ENCODE assay signal across 8 cellular contexts in genomic region chr16:23504453-23505179, GRCh38. TPM values are rescaled to one million over a fixed set of nuclear protein-coding genes. Genes with fewer than 3 reads are reported as not detected.
A peak's percentile ranks its signal among the peaks of the same experiment; 100 is the strongest.
DNase-seq lines count a peak whose midpoint lies in the region; ATAC-seq and TF ChIP-seq lines count a peak whose summit lies in the region.

No MANE protein-coding gene starts in this region.

- no peaks in the 10 kb centered on the region for H3K9me3 ChIP-seq in aorta (ENCODE audit: control insufficient read depth, low read length)

- H3K27me3 ChIP-seq in aorta (ENCODE audit: control insufficient read depth in 1 of 2, insufficient read depth in 2 of 2, low read length in 1 of 2) = no peaks in the 10 kb centered on the region

- WGBS in aorta, 2 donors = 30% methylated on average over 13 of the region's 13 CpGs

- DNase-seq in NCI-H2081 (lab: John Stamatoyannopoulos, UW) (peak; percentile 5 to 39), NCI-H2081 treated with DMSO at 0.1 percent for 48 hours (lab: John Stamatoyannopoulos, UW) (no peak), OCI-M1 (lab: John Stamatoyannopoulos, UW) (peak; percentile 18), activated T-helper 1 cell treated with Interleukin-2 at 50 U/mL for 16 hours (ENCODE audit: low read depth) (peak; percentile 56), fibroblast of the aortic adventitia (ENCODE audit: low read depth) (peak; percentile 84), pulmonary artery endothelial cell (ENCODE audit: low read depth, low spot score) (peak; percentile 65), aorta (peak; percentile 84 to 90)

- TF ChIP-seq CTCF in fibroblast of the aortic adventitia (IDR thresholded peaks at IDR 0.05; ENCODE audit: insufficient read depth, low read length) = no peak

- peak overlapping the region in 1 of 2 donors; percentile 56 for H3K27ac ChIP-seq in aorta (ENCODE audit: low read depth in 1 of 2, low read length in 2 of 2)

- no peak overlapping the region for H3K4me3 ChIP-seq in fibroblast of the aortic adventitia (ENCODE audit: low read depth, low read length)
- no peak overlapping the region for H3K4me3 ChIP-seq in aorta (ENCODE audit: low read length in 2 of 2)

- intact Hi-C loops in aorta (cut with DNase I) = loop anchor here in 1 of 2 donors (5.0 kb wide), 1 partner anchor 53 kb away; the partner anchor contains the start of genes EARS2 and UBFD1

- H3K36me3 ChIP-seq in aorta (ENCODE audit: control insufficient read depth in 1 of 2, insufficient read depth in 2 of 2, low read length in 1 of 2) = no peaks in the 10 kb centered on the region

- ATAC-seq in HG02885 (IDR thresholded peaks at IDR 0.05; ENCODE audit: poor library complexity, unreplicated experiment) = peak; percentile 73
- peak; percentile 63 for ATAC-seq in aorta (ENCODE audit: low FRiP score)

- H3K4me1 ChIP-seq in aorta (ENCODE audit: control insufficient read depth in 1 of 2, insufficient read depth in 2 of 2, low read length in 2 of 2) = peaks cover 0 to 2% of the 10 kb centered on the region in 2 donors

RNA-seq across cellular contexts. Expression of gene GGA2, which starts 5.7 kb away (rescaled TPM):
- total RNA-seq in fibroblast of the aortic adventitia (ENCODE audit: low replicate concordance) = 11.5 and 38.7 TPM in 2 replicates
- total RNA-seq in pulmonary artery endothelial cell = 27.6 and 31.0 TPM in 2 replicates
- 10 to 100 TPM; 48.2 to 84.9 TPM for total RNA-seq in aorta
- 10 to 100 TPM; 12.0 to 18.0 TPM for polyA plus RNA-seq in aorta

RNA-seq across cellular contexts. Expression of gene COG7, which starts 51.6 kb away (rescaled TPM):
- total RNA-seq in fibroblast of the aortic adventitia (ENCODE audit: low replicate concordance) (10.2 and 18.9 TPM in 2 replicates), pulmonary artery endothelial cell (10.9 and 13.4 TPM in 2 replicates), aorta (10 to 100 TPM; 15.6 to 30.0 TPM)
- 10 to 100 TPM; 12.5 to 50.2 TPM for polyA plus RNA-seq in aorta

RNA-seq across cellular contexts. Expression of gene EARS2, which starts 52.5 kb away (rescaled TPM):
- total RNA-seq in fibroblast of the aortic adventitia (ENCODE audit: low replicate concordance) = 22.6 and 23.1 TPM in 2 replicates
- total RNA-seq in pulmonary artery endothelial cell = 24.5 and 28.8 TPM in 2 replicates
- 10 to 100 TPM; 10.8 to 14.9 TPM for total RNA-seq in aorta
- 1 to 10 TPM; 4.8 to 6.3 TPM for polyA plus RNA-seq in aorta

RNA-seq across cellular contexts. Expression of gene UBFD1, which starts 52.9 kb away (rescaled TPM):
- 74.6 and 89.1 TPM in 2 replicates for total RNA-seq in fibroblast of the aortic adventitia (ENCODE audit: low replicate concordance)
- total RNA-seq in pulmonary artery endothelial cell = 60.1 and 93.2 TPM in 2 replicates
- 10 to 100 TPM; 43.8 to 55.4 TPM for total RNA-seq in aorta
- polyA plus RNA-seq in aorta = 10 to 100 TPM; 12.3 to 12.8 TPM
